Comparison of ENCODE assay signal across 1 cellular context in genomic region chr6:35453236-35453635, GRCh38.
TF ChIP-seq lines count a peak whose summit lies in the region.

No MANE protein-coding gene starts in this region.

TF ChIP-seq in GM12878, 131 proteins besides CTCF, POLR2A, EP300 and RAD21:
- no peak for TF ChIP-seq CHD1 (IDR thresholded peaks at IDR 0.05; ENCODE audit: low read depth, low read length)
- TF ChIP-seq EGR1 (IDR thresholded peaks at IDR 0.05; ENCODE audit: borderline replicate concordance in 1 of 2, low read depth in 2 of 2, low read length in 2 of 2): no peak
- no peak for TF ChIP-seq SMARCA5 (IDR thresholded peaks at IDR 0.05)
- no peak for TF ChIP-seq SKIL (IDR thresholded peaks at IDR 0.05; ENCODE audit: low read depth, poor library complexity, severe bottlenecking)
- TF ChIP-seq ZNF384 (IDR thresholded peaks at IDR 0.05; ENCODE audit: borderline replicate concordance, low read depth, low read length): no peak
- no peak for TF ChIP-seq FOXK2 (IDR thresholded peaks at IDR 0.05)
- TF ChIP-seq TCF3 (IDR thresholded peaks at IDR 0.05; ENCODE audit: borderline replicate concordance, insufficient read depth, low read depth, low read length): no peak
- TF ChIP-seq EZH2 (IDR thresholded peaks at IDR 0.05; ENCODE audit: borderline replicate concordance, control insufficient read depth, low read depth, low read length): no peak
